24 cellular contexts compared by ENCODE assay signal in genomic region chr15:40751745-40752144, GRCh38. TPM values are rescaled to one million over a fixed set of nuclear protein-coding genes. Genes with fewer than 3 reads are reported as not detected.
"Had no signal": no experiment of that assay in that cellular context is flagged by ENCODE, and none has a peak within 500 bp of the region (broad histone marks: within the 10 kb centered on the region; RNA-seq: fewer than 3 reads in every experiment).

No MANE protein-coding gene starts in this region.

- ATAC-seq: foreskin keratinocyte, heart right ventricle, mucosa of descending colon, T-helper 17 cell, WTC11 had no signal

- H3K27me3 Mint-ChIP-seq: T-helper 17 cell had no signal

- H3K36me3 ChIP-seq: breast epithelium had no signal

- H3K9me3 ChIP-seq: breast epithelium, esophagus muscularis mucosa, heart right ventricle, left ventricle myocardium inferior, mucosa of descending colon, right atrium auricular region, suprapubic skin, tibial artery had no signal

- H3K27ac ChIP-seq: breast epithelium, esophagus muscularis mucosa, foreskin keratinocyte, heart right ventricle, left ventricle myocardium inferior, parathyroid adenoma, right atrium auricular region, suprapubic skin, tibial artery had no signal

- H3K9me3 Mint-ChIP-seq: activated T-helper 1 cell treated with anti-CD3 and anti-CD28 coated beads, Interleukin-12 subunit alpha, Interleukin-12 subunit beta, Interleukin-2, Interleukin-4 antibody, amounts not matched to agents 30 ng/mL and 10 ng/mL and 1 ng/mL, durations not matched to agents 14 hours and 24 hours and 36 hours; dendritic cell treated with granulocyte-macrophage colony-stimulating factor and Interleukin-4, amounts not matched to agents 40 ng/mL and 50 ng/mL, for 4 days; WTC11 had no signal

- H3K4me3 ChIP-seq: breast epithelium, esophagus muscularis mucosa, heart right ventricle, left ventricle myocardium inferior, mucosa of descending colon, right atrium auricular region, suprapubic skin, tibial artery had no signal

- H3K27ac Mint-ChIP-seq: activated T-helper 1 cell treated with anti-CD3 and anti-CD28 coated beads, Interleukin-12 subunit alpha, Interleukin-12 subunit beta, Interleukin-2, Interleukin-4 antibody, amounts not matched to agents 30 ng/mL and 10 ng/mL and 1 ng/mL, durations not matched to agents 14 hours and 24 hours and 36 hours; dendritic cell treated with granulocyte-macrophage colony-stimulating factor and Interleukin-4, amounts not matched to agents 40 ng/mL and 50 ng/mL, for 4 days; WTC11 had no signal

- DNase-seq: activated CD4-positive, alpha-beta T cell treated with anti-CD3 and anti-CD28 coated beads for 1 hour; activated gamma-delta T cell; activated naive CD4-positive, alpha-beta T cell treated with anti-CD3 and anti-CD28 coated beads, Interleukin-2, amount 50 U/mL, for 16 hours; central memory CD4-positive, alpha-beta T cell; foreskin keratinocyte; heart right ventricle; left ventricle myocardium inferior; mucosa of descending colon; nucleus accumbens; stimulated activated CD4-positive, alpha-beta T cell treated with anti-CD3 and anti-CD28 coated beads, Interleukin-15, amount 100 ng/mL, for 24 hours; stimulated activated naive CD4-positive, alpha-beta T cell; T-helper 17 cell; tibial artery had no signal

- H3K27me3 ChIP-seq: breast epithelium, esophagus muscularis mucosa, foreskin keratinocyte, heart right ventricle, right atrium auricular region, suprapubic skin, tibial artery had no signal

- H3K4me1 ChIP-seq: breast epithelium had no signal

- H3K4me3 Mint-ChIP-seq: activated T-helper 1 cell treated with anti-CD3 and anti-CD28 coated beads, Interleukin-12 subunit alpha, Interleukin-12 subunit beta, Interleukin-2, Interleukin-4 antibody, amounts not matched to agents 30 ng/mL and 10 ng/mL and 1 ng/mL, durations not matched to agents 14 hours and 24 hours and 36 hours; dendritic cell treated with granulocyte-macrophage colony-stimulating factor and Interleukin-4, amounts not matched to agents 40 ng/mL and 50 ng/mL, for 4 days; WTC11 had no signal

RNA-seq across cellular contexts. Expression of gene C15orf62, which starts 18.0 kb away (rescaled TPM):
- total RNA-seq: glomerular endothelial cell, myocyte had no signal
- polyA plus RNA-seq: neural cell had no signal
